ENCODE assay signal across 11 cellular contexts in genomic region chrX:87890437-87890836, GRCh38.
"Had no signal": no experiment of that assay in that cellular context is flagged by ENCODE, and none has a peak within 500 bp of the region (broad histone marks: within the 10 kb centered on the region; RNA-seq: fewer than 3 reads in every experiment).

No MANE protein-coding gene starts in this region.

- H3K36me3 ChIP-seq: HAP-1 had no signal

- ATAC-seq: GM23338, HCT116 had no signal

- H2AFZ ChIP-seq: GM23248, GM23338 had no signal

- H3K27ac Mint-ChIP-seq: GM23338, HFFc6 had no signal

- FAIRE-seq: H1, H54 had no signal

- H3K9ac ChIP-seq: GM23248 had no signal

- H3K4me3 Mint-ChIP-seq: GM23338, H9, HFFc6 had no signal

- H3K9me3 Mint-ChIP-seq: GM23338, H9 had no signal

- H3K9me3 ChIP-seq: HAP-1 had no signal

- H3K4me1 ChIP-seq: HAP-1 had no signal

- H3K27ac ChIP-seq: GM23248 had no signal

- H3K4me2 ChIP-seq: GM23338 had no signal

- DNase-seq: GM23248, GOT3, H7, H9, HCEC 1CT, HFFc6 had no signal

- H3K4me3 ChIP-seq: GM23248, GM23338, HAP-1 had no signal
